ENCODE assay signal across 21 cellular contexts in genomic region chr5:168726342-168726741, GRCh38.
DNase-seq lines count a peak whose midpoint lies in the region; ATAC-seq, FAIRE-seq and TF ChIP-seq lines count a peak whose summit lies in the region.
"Had no signal": no experiment of that assay in that cellular context is flagged by ENCODE, and none has a peak within 500 bp of the region (broad histone marks: within the 10 kb centered on the region; RNA-seq: fewer than 3 reads in every experiment).

No MANE protein-coding gene starts in this region.

- in situ Hi-C loops in HepG2 (cut with HindIII; ENCODE audit: extremely low pct_ligation_motif_present, low pct_unique_long_range_greater_than_20kb), result no loop called here
- in situ Hi-C loops in K562 (cut with MboI), result no loop called here

- 31% methylated on average over 1 of the region's 1 CpG for WGBS in HepG2 (ENCODE audit: low lambda C conversion rate)
- 71% methylated on average over 1 of the region's 1 CpG for WGBS in right lobe of liver (ENCODE audit: insufficient coverage, low coverage, low lambda C conversion rate, missing lambda C conversion rate)
- WGBS in K562 (ENCODE audit: insufficient coverage, low coverage, missing lambda C conversion rate), result 0% methylated on average over 1 of the region's 1 CpG

- BruUV-seq in HepG2 (replicated peaks; lab: Mats Ljungman, UMichigan) (no TSS peak), K562 (replicated peaks; lab: Mats Ljungman, UMichigan) (no TSS peak)

- H3K27me3 ChIP-seq in HepG2 (ENCODE audit: control insufficient read depth in 1 of 2, insufficient read depth in 2 of 2, low read length in 2 of 2) (no peaks in the 10 kb centered on the region), right lobe of liver (no peaks in the 10 kb centered on the region), K562 (ENCODE audit: control insufficient read depth in 2 of 2, insufficient read depth in 2 of 2, low read length in 2 of 2) (no peaks in the 10 kb centered on the region)
- H3K27me3 ChIP-seq: BLaER1 treated with 17β-estradiol and CSF1 and Interleukin-3, amounts not matched to agents 10 nM and 100 nM had no signal

- no peak for TF ChIP-seq EP300 in HepG2 (IDR thresholded peaks at IDR 0.05; ENCODE audit: low read depth in 2 of 2, low read length in 2 of 2)
- no peak for TF ChIP-seq EP300 in HepG2 (CRISPR knock-in tag; IDR thresholded peaks at IDR 0.05; ENCODE audit: borderline replicate concordance)
- no peak for TF ChIP-seq EP300 in K562 (IDR thresholded peaks at IDR 0.05; ENCODE audit: low read length)

- H3K4me1 ChIP-seq in HepG2 (ENCODE audit: insufficient read depth, low read length) (no peaks in the 10 kb centered on the region), right lobe of liver (no peaks in the 10 kb centered on the region), K562 (replicated peaks in 1 of 2; ENCODE audit: control insufficient read depth in 2 of 2, insufficient read depth in 2 of 2, low read length in 2 of 2) (no peaks in the 10 kb centered on the region)
- H3K4me1 ChIP-seq: A549, Caco-2 had no signal

- no peak overlapping the region for H3K4me3 ChIP-seq in HepG2 (replicated peaks in 1 of 3; ENCODE audit: insufficient read depth in 1 of 3, low read depth in 2 of 3, low read length in 3 of 3)
- no peak overlapping the region for H3K4me3 ChIP-seq in right lobe of liver
- H3K4me3 ChIP-seq in K562, result no peak overlapping the region
- H3K4me3 ChIP-seq: A549; BLaER1 treated with 17β-estradiol and CSF1 and Interleukin-3, amounts not matched to agents 10 nM and 100 nM had no signal

- H3K4me2 ChIP-seq in HepG2 (ENCODE audit: low read depth, low read length), result no peak overlapping the region
- H3K4me2 ChIP-seq in K562 (ENCODE audit: insufficient read depth, low read length), result no peak overlapping the region
- H3K4me2 ChIP-seq: A549; BLaER1 treated with 17β-estradiol and CSF1 and Interleukin-3, amounts not matched to agents 10 nM and 100 nM had no signal

- TF ChIP-seq POLR2A in HepG2 (IDR thresholded peaks at IDR 0.05; ENCODE audit: insufficient read depth in 1 of 2, low read depth in 2 of 2, low read length in 2 of 2) (no peak), right lobe of liver (IDR thresholded peaks at IDR 0.05) (no peak), K562 (conservative IDR thresholded peaks at IDR 0.05) (no peak)

- DNase-seq in HepG2 (ENCODE audit: low spot score), result no peak
- DNase-seq in right lobe of liver, result no peak
- no peak for DNase-seq in K562 (ENCODE audit: extremely low read depth in 1 of 4, low spot score in 3 of 4)
- DNase-seq in islet precursor cell, result peak; percentile 11
- no peak for DNase-seq in hippocampal formation (lab: John Stamatoyannopoulos, UW)
- DNase-seq: AML-193; Caco-2; Calu3; CD4-positive, alpha-beta T cell; CD8-positive, alpha-beta T cell; DMS79 treated with DMSO at 0.1 percent for 48 hours; GF-D8 had no signal

- no peaks in the 10 kb centered on the region for H3K9me1 ChIP-seq in K562 (ENCODE audit: control insufficient read depth, insufficient read depth, low read length)

- no peak for ATAC-seq in HepG2
- ATAC-seq in right lobe of liver, result no peak
- ATAC-seq in K562, result no peak
- no peak for ATAC-seq in HG03571 (IDR thresholded peaks at IDR 0.05; ENCODE audit: unreplicated experiment)
- ATAC-seq: A549; CD8-positive, alpha-beta T cell had no signal

- FAIRE-seq in HepG2 (lab: Jason Lieb, UNC), result no peak
- no peak for FAIRE-seq in K562 (lab: Jason Lieb, UNC)
- FAIRE-seq: A549, D721Med, G401.6, GM12891, GM19239 had no signal

- TF ChIP-seq CTCF in HepG2 (CRISPR knock-in tag; IDR thresholded peaks at IDR 0.05), result no peak
- TF ChIP-seq CTCF in right lobe of liver (IDR thresholded peaks at IDR 0.05), result no peak
- no peak for TF ChIP-seq CTCF in K562 (IDR thresholded peaks at IDR 0.05 in 2 of 3, conservative IDR thresholded peaks at IDR 0.05 in 1 of 3; ENCODE audit: insufficient read depth in 2 of 3, low read depth in 1 of 3, low read length in 3 of 3)

- H3K79me2 ChIP-seq in HepG2 (ENCODE audit: insufficient read depth, low read length) (no peaks in the 10 kb centered on the region), K562 (ENCODE audit: control insufficient read depth, insufficient read depth, low read length) (no peaks in the 10 kb centered on the region)

- TF ChIP-seq RAD21 in HepG2 (CRISPR knock-in tag; IDR thresholded peaks at IDR 0.05), result no peak
- TF ChIP-seq RAD21 in K562 (CRISPR knock-in tag; conservative IDR thresholded peaks at IDR 0.05 in 1 of 2, IDR thresholded peaks at IDR 0.05 in 1 of 2), result no peak

- H3K27ac ChIP-seq in HepG2 (ENCODE audit: extremely low read length, insufficient read depth, low read length) (no peak overlapping the region), right lobe of liver (no peak overlapping the region), K562 (ENCODE audit: extremely low read depth, low read depth, low read length) (no peak overlapping the region)
- H3K27ac ChIP-seq: 22Rv1; A549; BLaER1 treated with 17β-estradiol and CSF1 and Interleukin-3, amounts not matched to agents 10 nM and 100 nM; C4-2B had no signal

- H3K9ac ChIP-seq in HepG2 (ENCODE audit: insufficient read depth, low read depth, low read length) (no peak overlapping the region), K562 (ENCODE audit: insufficient read depth in 1 of 2, low read depth in 2 of 2, low read length in 2 of 2) (no peak overlapping the region)
- H3K9ac ChIP-seq: BLaER1 treated with 17β-estradiol and CSF1 and Interleukin-3, amounts not matched to agents 10 nM and 100 nM had no signal

- H2AFZ ChIP-seq in HepG2 (ENCODE audit: low read length) (no peak overlapping the region), K562 (ENCODE audit: low read depth, low read length) (no peak overlapping the region)

- CTCF ChIA-PET in HepG2 (lab: Yijun Ruan, JAX; ENCODE audit: low intra/inter-chr PET ratio, low total read pairs), result no interaction called here
- CTCF ChIA-PET in K562 (lab: Yijun Ruan, JAX; ENCODE audit: low intra/inter-chr PET ratio), result no interaction called here

- POLR2A ChIA-PET in HepG2 (lab: Yijun Ruan, JAX), result no interaction called here
- POLR2A ChIA-PET in K562 (lab: Yijun Ruan, JAX), result no interaction called here

- no peaks in the 10 kb centered on the region for H4K20me1 ChIP-seq in HepG2 (ENCODE audit: insufficient read depth, low read length)
- no peaks in the 10 kb centered on the region for H4K20me1 ChIP-seq in K562 (replicated peaks; ENCODE audit: control insufficient read depth, insufficient read depth, low read length)
- H4K20me1 ChIP-seq: BLaER1 treated with 17β-estradiol and CSF1 and Interleukin-3, amounts not matched to agents 10 nM and 100 nM had no signal

- no peaks in the 10 kb centered on the region for H3K9me3 ChIP-seq in HepG2 (ENCODE audit: low read length)
- H3K9me3 ChIP-seq in right lobe of liver, result peaks cover 0 to 5% (median 0%) of the 10 kb centered on the region in 4 donors
- 0 out of 2 replicates have a peak, but pooled peaks cover 1% of the 10 kb centered on the region for H3K9me3 ChIP-seq in K562 (replicated peaks; ENCODE audit: control insufficient read depth, insufficient read depth, low read depth, low read length)
- H3K9me3 ChIP-seq: Caco-2 had no signal

- intact Hi-C loops in HepG2 (cut with micrococcal nuclease; ENCODE audit: unreplicated experiment) (no loop called here), right lobe of liver (cut with DNase I) (no loop called here), K562 (cut with micrococcal nuclease) (no loop called here)

- H3K36me3 ChIP-seq in HepG2 (replicated peaks in 1 of 2; ENCODE audit: control insufficient read depth in 1 of 2, insufficient read depth in 2 of 2, low read length in 2 of 2), result no peaks in the 10 kb centered on the region
- no peaks in the 10 kb centered on the region for H3K36me3 ChIP-seq in right lobe of liver
- H3K36me3 ChIP-seq in K562 (ENCODE audit: control insufficient read depth, insufficient read depth, low read length), result no peaks in the 10 kb centered on the region
- H3K36me3 ChIP-seq: BLaER1 treated with 17β-estradiol and CSF1 and Interleukin-3, amounts not matched to agents 10 nM and 100 nM had no signal

TF ChIP-seq in HepG2, 621 proteins besides CTCF, POLR2A, EP300 and RAD21:
- TF ChIP-seq ZNF546 (CRISPR knock-in tag; conservative IDR thresholded peaks at IDR 0.05), result no peak
- TF ChIP-seq JARID2 (CRISPR knock-in tag; IDR thresholded peaks at IDR 0.05; ENCODE audit: insufficient replicate concordance), result no peak
- TF ChIP-seq PCBP1 (IDR thresholded peaks at IDR 0.05; ENCODE audit: borderline replicate concordance, low read depth, low read length), result 0 out of 2 replicates have a peak, but pooled peaks have one; percentile 23
- TF ChIP-seq ZNF563 (CRISPR knock-in tag; IDR thresholded peaks at IDR 0.05), result no peak
- TF ChIP-seq HNRNPK (IDR thresholded peaks at IDR 0.05; ENCODE audit: low read depth, low read length, poor library complexity, severe bottlenecking), result peak; percentile 62
- TF ChIP-seq ZBTB8A (CRISPR knock-in tag; IDR thresholded peaks at IDR 0.05; ENCODE audit: borderline replicate concordance, low read depth), result no peak
- TF ChIP-seq ZNF709 (CRISPR knock-in tag; IDR thresholded peaks at IDR 0.05), result no peak

TF ChIP-seq in K562, 482 proteins besides CTCF, POLR2A, EP300 and RAD21:
- TF ChIP-seq PCBP1 (IDR thresholded peaks at IDR 0.05; ENCODE audit: low read depth, low read length, poor library complexity, severe bottlenecking) (peak; percentile 59), ZBTB8A (IDR thresholded peaks at IDR 0.05; ENCODE audit: partially characterized antibody) (no peak), CBX5 (IDR thresholded peaks at IDR 0.05; ENCODE audit: borderline replicate concordance, low read depth) (no peak), NCOR1 (IDR thresholded peaks at IDR 0.05) (no peak)

Comparison
In these comparisons a context has a peak if more than half of its experiments do, and no peak if none do; other contexts are left out.
1. Of the 241 proteins assayed by ChIP-seq in both HepG2 and K562: peak only in HepG2: HNRNPK; only in K562: none; in both: PCBP1; in neither: 239.